ENCODE assay signal across 6 cellular contexts in genomic region chr4:663438-664428, GRCh38. TPM values are rescaled to one million over a fixed set of nuclear protein-coding genes. Genes with fewer than 3 reads are reported as not detected.
DNase-seq lines count a peak whose midpoint lies in the region; ATAC-seq and TF ChIP-seq lines count a peak whose summit lies in the region.

No MANE protein-coding gene starts in this region.

- H3K4me3 Mint-ChIP-seq in activated naive CD4-positive, alpha-beta T cell treated with anti-CD3 and anti-CD28 coated beads, Interleukin-2, amount 10 ng/mL, durations not matched to agents 7 days and 5 days, result peak overlapping the region; percentile 79

- H3K27me3 ChIP-seq in mesenchymal stem cell (ENCODE audit: control insufficient read depth in 1 of 2, insufficient read depth in 1 of 2, low read length in 2 of 2), result peaks cover 0 to 51% of the 10 kb centered on the region in 2 experiments
- no peaks in the 10 kb centered on the region for H3K27me3 ChIP-seq in thoracic aorta (replicated peaks; ENCODE audit: insufficient read depth)
- no peaks in the 10 kb centered on the region for H3K27me3 ChIP-seq in PC-3 (ENCODE audit: low read length)

- peak overlapping the region; percentile 90 for H3K27ac Mint-ChIP-seq in activated naive CD4-positive, alpha-beta T cell treated with anti-CD3 and anti-CD28 coated beads, Interleukin-2, amount 10 ng/mL, durations not matched to agents 7 days and 5 days

- no peak for TF ChIP-seq CTCF in thoracic aorta (IDR thresholded peaks at IDR 0.05)
- no peak for TF ChIP-seq CTCF in PC-3 (conservative IDR thresholded peaks at IDR 0.05; ENCODE audit: low read depth, low read length)

- peak overlapping the region; percentile 37 to 54 for H3K4ac ChIP-seq in mesenchymal stem cell (ENCODE audit: low read depth in 1 of 2, low read length in 2 of 2)

- H3K4me2 ChIP-seq in mesenchymal stem cell (ENCODE audit: low read length, poor library complexity, severe bottlenecking), result peak overlapping the region; percentile 51
- no peak overlapping the region for H3K4me2 ChIP-seq in PC-3 (ENCODE audit: low read length)

- peak overlapping the region; percentile 44 for H2BK15ac ChIP-seq in mesenchymal stem cell (ENCODE audit: low read depth, poor library complexity, severe bottlenecking)

- H3K18ac ChIP-seq in mesenchymal stem cell (ENCODE audit: low read depth in 1 of 2, low read length in 2 of 2), result peak overlapping the region in 1 of 2 experiments; percentile 37

- peak overlapping the region in 1 of 2 experiments; percentile 42 for H2BK12ac ChIP-seq in mesenchymal stem cell (ENCODE audit: low read length in 2 of 2)

- H3K9ac ChIP-seq in mesenchymal stem cell (ENCODE audit: low read length) (no peak overlapping the region), PC-3 (ENCODE audit: low read length) (no peak overlapping the region)

- H4K8ac ChIP-seq in mesenchymal stem cell (ENCODE audit: low read length), result peak overlapping the region; percentile 91

- no peaks in the 10 kb centered on the region for H3K79me1 ChIP-seq in mesenchymal stem cell (replicated peaks; ENCODE audit: low read length, poor library complexity, severe bottlenecking)

- 26% methylated on average over 55 of the region's 80 CpGs for WGBS in mesenchymal stem cell

- no peak overlapping the region for H2BK120ac ChIP-seq in mesenchymal stem cell (ENCODE audit: low read depth, low read length)

- H3K4me1 ChIP-seq in mesenchymal stem cell (ENCODE audit: control insufficient read depth, insufficient read depth, low read depth, low read length), result peaks cover 9% of the 10 kb centered on the region
- H3K4me1 ChIP-seq in thoracic aorta (ENCODE audit: control insufficient read depth in 1 of 2, low read depth in 2 of 2), result no peaks in the 10 kb centered on the region
- no peaks in the 10 kb centered on the region for H3K4me1 ChIP-seq in PC-3 (ENCODE audit: insufficient read depth, low read length)

- peaks cover 11% of the 10 kb centered on the region for H3K36me3 Mint-ChIP-seq in activated naive CD4-positive, alpha-beta T cell treated with anti-CD3 and anti-CD28 coated beads, Interleukin-2, amount 10 ng/mL, durations not matched to agents 7 days and 5 days

- peak overlapping the region; percentile 69 for H2AFZ ChIP-seq in mesenchymal stem cell (ENCODE audit: low read depth, low read length)
- H2AFZ ChIP-seq in PC-3 (ENCODE audit: low read length), result no peak overlapping the region

- H3K4me1 Mint-ChIP-seq in activated naive CD4-positive, alpha-beta T cell treated with anti-CD3 and anti-CD28 coated beads, Interleukin-2, amount 10 ng/mL, durations not matched to agents 7 days and 5 days, result peaks cover 15% of the 10 kb centered on the region

- H2BK5ac ChIP-seq in mesenchymal stem cell (ENCODE audit: low read depth, low read length, poor library complexity, severe bottlenecking), result no peak overlapping the region

- H3K9me2 ChIP-seq in PC-3 (replicated peaks; ENCODE audit: low read length), result no peaks in the 10 kb centered on the region

- H3K9me3 ChIP-seq in mesenchymal stem cell (ENCODE audit: control insufficient read depth, low read length) (no peaks in the 10 kb centered on the region), thoracic aorta (no peaks in the 10 kb centered on the region), PC-3 (ENCODE audit: low read length) (no peaks in the 10 kb centered on the region)

- H3K36me3 ChIP-seq in mesenchymal stem cell (ENCODE audit: control insufficient read depth in 1 of 2, insufficient read depth in 2 of 2, low read depth in 1 of 2, low read length in 2 of 2), result no peaks in the 10 kb centered on the region
- H3K36me3 ChIP-seq in thoracic aorta, result no peaks in the 10 kb centered on the region
- no peaks in the 10 kb centered on the region for H3K36me3 ChIP-seq in PC-3 (ENCODE audit: low read depth, low read length)

- intact Hi-C loops in PC-3 (cut with micrococcal nuclease), result no loop called here

- no peaks in the 10 kb centered on the region for H3F3A ChIP-seq in PC-3 (ENCODE audit: low read length, unreplicated experiment)

- ATAC-seq in GM19043 (IDR thresholded peaks at IDR 0.05; ENCODE audit: low read depth, unreplicated experiment), result peak; percentile 62
- no peak for ATAC-seq in thoracic aorta (ENCODE audit: insufficient number of reproducible peaks, low FRiP score, low read depth)
- no peak for ATAC-seq in PC-3

- DNase-seq in NCI-H128 (lab: John Stamatoyannopoulos, UW; ENCODE audit: unreplicated experiment) (peak; percentile 25), mesenchymal stem cell (no peak), thoracic aorta (ENCODE audit: low spot score) (no peak), PC-3 (no peak)
- DNase-seq in activated naive CD4-positive, alpha-beta T cell treated with anti-CD3 and anti-CD28 coated beads, Interleukin-2, amount 10 ng/mL, durations not matched to agents 7 days and 5 days, result peak; percentile 86

- H4K20me1 ChIP-seq in PC-3 (ENCODE audit: low read length), result no peaks in the 10 kb centered on the region

- H3K23ac ChIP-seq in mesenchymal stem cell (ENCODE audit: low read length in 2 of 2), result no peak overlapping the region

- peak overlapping the region; percentile 52 for H4K91ac ChIP-seq in mesenchymal stem cell (ENCODE audit: low read length)

- H2AK5ac ChIP-seq in mesenchymal stem cell (ENCODE audit: low read length, severe bottlenecking), result no peak overlapping the region

- peak overlapping the region in 1 of 2 experiments; percentile 52 for H3K4me3 ChIP-seq in mesenchymal stem cell (ENCODE audit: insufficient read depth in 1 of 2, low read depth in 1 of 2, low read length in 2 of 2)
- H3K4me3 ChIP-seq in thoracic aorta, result peak overlapping the region; percentile 80
- no peak overlapping the region for H3K4me3 ChIP-seq in PC-3 (ENCODE audit: low read length)

- peaks cover 11% of the 10 kb centered on the region for H3K9me3 Mint-ChIP-seq in activated naive CD4-positive, alpha-beta T cell treated with anti-CD3 and anti-CD28 coated beads, Interleukin-2, amount 10 ng/mL, durations not matched to agents 7 days and 5 days

- POLR2A ChIA-PET in PC-3 (lab: Charles Lee; ENCODE audit: unreplicated experiment), result no interaction called here

- H3K79me2 ChIP-seq in PC-3 (ENCODE audit: low read length), result no peaks in the 10 kb centered on the region

- H3K27ac ChIP-seq in mesenchymal stem cell (ENCODE audit: low read length, poor library complexity, severe bottlenecking), result no peak overlapping the region
- no peak overlapping the region for H3K27ac ChIP-seq in thoracic aorta
- H3K27ac ChIP-seq in PC-3 (ENCODE audit: low read length), result no peak overlapping the region

- H3K14ac ChIP-seq in mesenchymal stem cell (ENCODE audit: low read length in 2 of 2), result no peak overlapping the region

- no TSS peak for BruUV-seq in PC-3 (replicated peaks; lab: Mats Ljungman, UMichigan)

- CTCF ChIA-PET in activated naive CD4-positive, alpha-beta T cell treated with anti-CD3 and anti-CD28 coated beads, Interleukin-2, amount 10 ng/mL, durations not matched to agents 7 days and 5 days (lab: Charles Lee), result interaction anchor here (1.0 to 3.3 kb wide), 2 partner anchors 10 to 61 kb away, joined by 5 to 9 read pairs; partner anchors contain the start of genes ATP5ME and MYL5
- CTCF ChIA-PET in PC-3 (lab: Charles Lee), result no interaction called here

- H3K27me3 Mint-ChIP-seq in activated naive CD4-positive, alpha-beta T cell treated with anti-CD3 and anti-CD28 coated beads, Interleukin-2, amount 10 ng/mL, durations not matched to agents 7 days and 5 days, result no peaks in the 10 kb centered on the region

RNA-seq across cellular contexts. Expression of gene ATP5ME, which starts 10.3 kb away (rescaled TPM):
- 1,109 TPM for polyA plus RNA-seq in mesenchymal stem cell (2013, experiment 1 of 2)
- 1,079 TPM for polyA plus RNA-seq in mesenchymal stem cell (2013, experiment 2 of 2)
- 10 to 100 TPM; 21.0 to 51.6 TPM for total RNA-seq in thoracic aorta
- 384 and 579 TPM in 2 replicates for total RNA-seq in PC-3 (2014; rRNA removed)

RNA-seq across cellular contexts. Expression of gene MYL5, which starts 10.6 kb away (rescaled TPM):
- 15.0 TPM for polyA plus RNA-seq in mesenchymal stem cell (2013, experiment 1 of 2)
- polyA plus RNA-seq in mesenchymal stem cell (2013, experiment 2 of 2), result 13.1 TPM
- total RNA-seq in thoracic aorta, result 1 to 10 TPM; 3.8 to 4.9 TPM
- total RNA-seq in PC-3 (2014; rRNA removed), result 11.3 and 15.2 TPM in 2 replicates

RNA-seq across cellular contexts. Expression of gene SLC49A3, which starts 25.2 kb away (rescaled TPM):
- 1.4 TPM for polyA plus RNA-seq in mesenchymal stem cell (2013, experiment 1 of 2)
- polyA plus RNA-seq in mesenchymal stem cell (2013, experiment 2 of 2), result 1.3 TPM
- total RNA-seq in thoracic aorta, result 10 to 100 TPM in 1 of 2 donors, 1 to 10 TPM in 1; 9.1 to 26.0 TPM
- total RNA-seq in PC-3 (2014; rRNA removed), result not detected in 2 replicates

RNA-seq across cellular contexts. Expression of gene PDE6B, which starts 38.4 kb away (rescaled TPM):
- polyA plus RNA-seq in mesenchymal stem cell (2013, experiment 1 of 2), result 1.3 TPM
- polyA plus RNA-seq in mesenchymal stem cell (2013, experiment 2 of 2), result 0.97 TPM
- total RNA-seq in thoracic aorta (1 to 10 TPM; 1.8 to 3.6 TPM), PC-3 (2014; rRNA removed) (not detected in 2 replicates)

RNA-seq across cellular contexts. Expression of gene PCGF3, which starts 41.9 kb away (rescaled TPM):
- 33.6 TPM for polyA plus RNA-seq in mesenchymal stem cell (2013, experiment 1 of 2)
- 32.1 TPM for polyA plus RNA-seq in mesenchymal stem cell (2013, experiment 2 of 2)
- 10 to 100 TPM; 50.4 to 83.2 TPM for total RNA-seq in thoracic aorta
- total RNA-seq in PC-3 (2014; rRNA removed), result 31.5 and 49.5 TPM in 2 replicates

Comparison
In these comparisons a context has a peak if more than half of its experiments do, and no peak if none do; other contexts are left out.
1. DNase-seq: peak in NCI-H128 (single experiment) and activated naive CD4-positive, alpha-beta T cell treated with anti-CD3 and anti-CD28 coated beads, Interleukin-2, amount 10 ng/mL, durations not matched to agents 7 days and 5 days (single experiment); none in mesenchymal stem cell (single experiment), thoracic aorta (single experiment) and PC-3 (single experiment).